In genomic region chr17:82875418-82875856, GRCh38 we compare ENCODE assay signal across 15 cellular contexts. TPM values are rescaled to one million over a fixed set of nuclear protein-coding genes. Genes with fewer than 3 reads are reported as not detected.
A peak's percentile ranks its signal among the peaks of the same experiment; 100 is the strongest.
DNase-seq lines count a peak whose midpoint lies in the region; ATAC-seq, FAIRE-seq and TF ChIP-seq lines count a peak whose summit lies in the region.
"Had no signal": no experiment of that assay in that cellular context is flagged by ENCODE, and none has a peak within 500 bp of the region (broad histone marks: within the 10 kb centered on the region; RNA-seq: fewer than 3 reads in every experiment).

No MANE protein-coding gene starts in this region.

- no peak for TF ChIP-seq POLR2A in GM12892 (IDR thresholded peaks at IDR 0.05; ENCODE audit: low read depth, low read length)

- H3K4me2 ChIP-seq in mammary epithelial cell (ENCODE audit: insufficient read depth, low read depth, low read length), result peak overlapping the region; percentile 78
- H3K4me2 ChIP-seq: SK-N-SH had no signal

- TF ChIP-seq CTCF in mammary epithelial cell (conservative IDR thresholded peaks at IDR 0.05 in 1 of 2, IDR thresholded peaks at IDR 0.05 in 1 of 2; ENCODE audit: extremely low read depth in 1 of 2, insufficient read depth in 1 of 2, low read depth in 1 of 2, low read length in 2 of 2) (peak in 1 of 2 donors; percentile 7), lower lobe of right lung (IDR thresholded peaks at IDR 0.05) (no peak)

- no peaks in the 10 kb centered on the region for H3K9me3 ChIP-seq in mammary epithelial cell (replicated peaks; ENCODE audit: insufficient read depth, low read length)
- H3K9me3 ChIP-seq in lower lobe of right lung, result no peaks in the 10 kb centered on the region
- H3K9me3 ChIP-seq: SK-N-SH had no signal

- H3K27me3 ChIP-seq in mammary epithelial cell (ENCODE audit: insufficient read depth, low read length), result no peaks in the 10 kb centered on the region
- H3K27me3 ChIP-seq in lower lobe of right lung (ENCODE audit: low read depth), result no peaks in the 10 kb centered on the region

- no peaks in the 10 kb centered on the region for H3K36me3 ChIP-seq in mammary epithelial cell (ENCODE audit: insufficient read depth, low read length)
- H3K36me3 ChIP-seq in lower lobe of right lung, result peaks cover 19% of the 10 kb centered on the region
- H3K36me3 ChIP-seq in urinary bladder (ENCODE audit: insufficient read depth), result peaks cover 3% of the 10 kb centered on the region

- FAIRE-seq in GM12892 (lab: Jason Lieb, UNC) (no peak), GM19239 (lab: Jason Lieb, UNC) (no peak)
- FAIRE-seq: HTR-8/SVneo had no signal

- H3K79me2 ChIP-seq in mammary epithelial cell (ENCODE audit: insufficient read depth, low read length), result peaks cover 38% of the 10 kb centered on the region

- dilution Hi-C loops in mammary epithelial cell (cut with HindIII; ENCODE audit: low sequenced_read_pairs), result no loop called here

- H3K9ac ChIP-seq in mammary epithelial cell (ENCODE audit: insufficient read depth, low read length), result peak overlapping the region; percentile 93
- H3K9ac ChIP-seq: SK-N-SH had no signal

- H3K27ac ChIP-seq in mammary epithelial cell (ENCODE audit: insufficient read depth, low read depth, low read length) (peak overlapping the region; percentile 100), lower lobe of right lung (peak overlapping the region; percentile 74), urinary bladder (ENCODE audit: low read depth) (peak overlapping the region; percentile 44)

- CTCF ChIA-PET in mammary epithelial cell (lab: Charles Lee; ENCODE audit: low non-redundant PET), result interaction anchor here (0.5 kb wide), 1 partner anchor 46 kb away, joined by 4 read pairs; no protein-coding TSS in a partner anchor

- 5% methylated on average over 19 of the region's 19 CpGs for WGBS in mammary epithelial cell (ENCODE audit: low coverage, missing lambda C conversion rate)
- WGBS in urinary bladder, result 83% methylated on average over 19 of the region's 19 CpGs

- in situ Hi-C loops in mammary epithelial cell (cut with MboI; ENCODE audit: low sequenced_read_pairs in 2 of 2), result no loop called here

- no peak overlapping the region for H2AFZ ChIP-seq in mammary epithelial cell (ENCODE audit: low read depth, low read length)

- DNase-seq in left ventricle myocardium superior, result peak; percentile 27
- DNase-seq in Right ventricle myocardium inferior (ENCODE audit: missing footprints), result no peak
- DNase-seq in mammary epithelial cell, result peak; percentile 96
- DNase-seq in lower lobe of right lung, result peak; percentile 86
- DNase-seq in GM12892 (ENCODE audit: insufficient read length), result no peak
- DNase-seq in GM19239 (ENCODE audit: insufficient read length, low spot score), result no peak
- DNase-seq in activated CD4-positive, alpha-beta T cell treated with anti-CD3 and anti-CD28 coated beads for 4 hours, result no peak
- DNase-seq: activated CD4-positive, alpha-beta T cell treated with anti-CD3 and anti-CD28 coated beads, Interleukin-2, amount 50 U/mL, for 1 hour; activated naive CD4-positive, alpha-beta T cell treated with anti-CD3 and anti-CD28 coated beads, Interleukin-2, amount 10 ng/mL, durations not matched to agents 7 days and 5 days; NCI-H2171 treated with DMSO at 0.1 percent for 48 hours; SK-N-SH had no signal

- H4K20me1 ChIP-seq in mammary epithelial cell (ENCODE audit: insufficient read depth, low read length), result no peaks in the 10 kb centered on the region

- peaks cover 41% of the 10 kb centered on the region for H3K4me1 ChIP-seq in mammary epithelial cell (ENCODE audit: insufficient read depth, low read length)
- peaks cover 41% of the 10 kb centered on the region for H3K4me1 ChIP-seq in lower lobe of right lung
- no peaks in the 10 kb centered on the region for H3K4me1 ChIP-seq in urinary bladder (ENCODE audit: insufficient read depth)

- H3K4me3 ChIP-seq in mammary epithelial cell (replicated peaks in 1 of 3; ENCODE audit: insufficient read depth in 1 of 3, low read depth in 2 of 3, low read length in 3 of 3), result peak overlapping the region in 1 of 3 experiments; percentile 29
- no peak overlapping the region for H3K4me3 ChIP-seq in lower lobe of right lung
- H3K4me3 ChIP-seq in urinary bladder (ENCODE audit: low read depth, low read length), result no peak overlapping the region

- intact Hi-C loops in left ventricle myocardium superior (cut with micrococcal nuclease) (no loop called here), Right ventricle myocardium inferior (cut with DNase I) (loop anchor here (5.0 kb wide), 1 partner anchor 37 kb away; no protein-coding TSS in a partner anchor), mammary epithelial cell (cut with micrococcal nuclease) (loop anchor here (1.0 to 5.0 kb wide), 3 partner anchors 17 to 207 kb away; no protein-coding TSS in a partner anchor), lower lobe of right lung (cut with DNase I) (no loop called here)

- ATAC-seq in left ventricle myocardium superior (no peak), Right ventricle myocardium inferior (no peak), lower lobe of right lung (peak; percentile 74)

- BruUV-seq in mammary epithelial cell (replicated peaks; lab: Mats Ljungman, UMichigan), result no TSS peak

RNA-seq across cellular contexts. Expression of gene ZNF750, which starts 35.6 kb away (rescaled TPM):
- total RNA-seq in left ventricle myocardium superior (0.15 TPM), Right ventricle myocardium inferior (not detected), mammary epithelial cell (1 to 10 TPM in 1 of 2 donors, under 1 TPM in 1; 0.33 to 1.1 TPM), lower lobe of right lung (4.7 TPM), urinary bladder (3.1 TPM)
- polyA plus RNA-seq in mammary epithelial cell (0.23 TPM), urinary bladder (2.7 TPM)
- polyA minus RNA-seq in mammary epithelial cell, result 3.4 TPM
- 0.45 TPM for polyA plus RNA-seq in GM12892 (2012; ENCODE audit: missing spikeins)
- total RNA-seq: fibroblast of villous mesenchyme, subcutaneous adipose tissue had no signal
- polyA plus RNA-seq: SK-N-SH had no signal

Comparison
In these comparisons a context has a peak if more than half of its experiments do, and no peak if none do; other contexts are left out.
1. DNase-seq: peak in left ventricle myocardium superior (single experiment), mammary epithelial cell (single experiment) and lower lobe of right lung (single experiment); none in Right ventricle myocardium inferior (single experiment), GM12892 (single experiment), GM19239 (single experiment) and activated CD4-positive, alpha-beta T cell treated with anti-CD3 and anti-CD28 coated beads for 4 hours (0 of 2).
2. intact Hi-C loops: an anchor here in Right ventricle myocardium inferior (5.0 kb wide) and mammary epithelial cell (1.0 to 5.0 kb wide); none called in left ventricle myocardium superior and lower lobe of right lung.
3. ATAC-seq: peak in lower lobe of right lung (2 of 2); none in left ventricle myocardium superior (single experiment) and Right ventricle myocardium inferior (single experiment).
4. H3K27ac ChIP-seq: peak in every context shown above with its lines; median percentile 100 in mammary epithelial cell; 74 in lower lobe of right lung; 44 in urinary bladder.